In the genomic region with DNA sequence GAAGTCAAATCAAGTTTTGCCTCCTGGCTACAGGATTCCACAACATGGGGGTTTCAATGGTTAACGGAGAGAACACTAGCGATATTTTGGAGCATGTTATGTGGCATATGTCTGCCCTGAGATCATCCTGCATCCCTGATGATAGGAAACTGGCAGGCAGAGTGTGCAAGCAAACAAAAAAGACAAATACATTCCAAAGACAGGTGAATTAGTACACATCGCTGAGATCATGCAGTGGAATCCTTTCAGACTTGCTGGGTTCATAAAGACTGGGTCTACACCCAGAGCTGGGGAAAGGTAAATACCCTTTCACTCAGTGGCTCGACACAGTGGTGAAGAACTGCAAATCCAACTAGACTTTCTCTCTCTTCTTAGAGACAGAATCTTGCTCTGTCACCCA, we compare ENCODE assay signal across 16 cellular contexts.
A peak's percentile ranks its signal among the peaks of the same experiment; 100 is the strongest.
DNase-seq lines count a peak whose midpoint lies in the region; ATAC-seq, FAIRE-seq and TF ChIP-seq lines count a peak whose summit lies in the region.
"Had no signal": no experiment of that assay in that cellular context is flagged by ENCODE, and none has a peak within 500 bp of the region (broad histone marks: within the 10 kb centered on the region; RNA-seq: fewer than 3 reads in every experiment).

No MANE protein-coding gene starts in this region.

- no peaks in the 10 kb centered on the region for H4K20me1 ChIP-seq in OCI-LY1 (ENCODE audit: insufficient read depth, low read length)

- in situ Hi-C loops in G401 (cut with HindIII; ENCODE audit: low sequenced_read_pairs), result no loop called here

- no peak overlapping the region for H2BK12ac ChIP-seq in mesenchymal stem cell (ENCODE audit: low read length in 2 of 2)

- no peak overlapping the region for H3K27ac Mint-ChIP-seq in CD4-positive, alpha-beta T cell
- H3K27ac Mint-ChIP-seq: H9 had no signal

- H2AFZ ChIP-seq in OCI-LY1 (ENCODE audit: low read length) (no peak overlapping the region), mesenchymal stem cell (ENCODE audit: low read depth, low read length) (no peak overlapping the region)

- H3K27me3 Mint-ChIP-seq in CD4-positive, alpha-beta T cell, result no peaks in the 10 kb centered on the region

- no peak overlapping the region for H3K18ac ChIP-seq in mesenchymal stem cell (ENCODE audit: low read depth in 1 of 2, low read length in 2 of 2)

- WGBS in A549 (ENCODE audit: missing lambda C conversion rate), result 28% methylated on average over 4 of the region's 4 CpGs
- WGBS in mesenchymal stem cell, result 93% methylated on average over 4 of the region's 4 CpGs
- WGBS in upper lobe of left lung, 2 donors, result 84 to 91% methylated on average over 4 of the region's 4 CpGs

- peak overlapping the region; percentile 68 for H3K4me2 ChIP-seq in A549
- H3K4me2 ChIP-seq in OCI-LY1 (ENCODE audit: low read length), result no peak overlapping the region
- no peak overlapping the region for H3K4me2 ChIP-seq in mesenchymal stem cell (ENCODE audit: low read length, poor library complexity, severe bottlenecking)

- H3K36me3 ChIP-seq in OCI-LY1 (ENCODE audit: insufficient read depth, low read length) (no peaks in the 10 kb centered on the region), mesenchymal stem cell (ENCODE audit: control insufficient read depth in 1 of 2, insufficient read depth in 2 of 2, low read depth in 1 of 2, low read length in 2 of 2) (peaks cover 3 to 5% of the 10 kb centered on the region in 2 experiments), upper lobe of left lung (no peaks in the 10 kb centered on the region)

- no peak overlapping the region for H2BK5ac ChIP-seq in mesenchymal stem cell (ENCODE audit: low read depth, low read length, poor library complexity, severe bottlenecking)

- H3K4me1 ChIP-seq in A549, result peaks cover 93% of the 10 kb centered on the region
- H3K4me1 ChIP-seq in OCI-LY1 (ENCODE audit: insufficient read depth, low read length, severe bottlenecking), result peaks cover 68% of the 10 kb centered on the region
- H3K4me1 ChIP-seq in mesenchymal stem cell (ENCODE audit: control insufficient read depth, insufficient read depth, low read depth, low read length), result peaks cover 11% of the 10 kb centered on the region
- peaks cover 12 to 19% (median 16%) of the 10 kb centered on the region in 4 donors for H3K4me1 ChIP-seq in upper lobe of left lung

- no peak overlapping the region for H2BK15ac ChIP-seq in mesenchymal stem cell (ENCODE audit: low read depth, poor library complexity, severe bottlenecking)

- CTCF ChIA-PET in A549 (lab: Yijun Ruan, JAX), result no interaction called here
- CTCF ChIA-PET in CD4-positive, alpha-beta T cell (lab: Charles Lee), result interaction anchor here (0.6 kb wide), 1 partner anchor 12 kb away, joined by 3 read pairs; no protein-coding TSS in a partner anchor

- H3K4ac ChIP-seq in mesenchymal stem cell (ENCODE audit: low read depth in 1 of 2, low read length in 2 of 2), result no peak overlapping the region

- peak overlapping the region; percentile 88 to 92 for H3K27ac ChIP-seq in A549
- H3K27ac ChIP-seq in OCI-LY1 (ENCODE audit: low read depth, low read length, poor library complexity, severe bottlenecking), result peak overlapping the region; percentile 44
- H3K27ac ChIP-seq in mesenchymal stem cell (ENCODE audit: low read length, poor library complexity, severe bottlenecking), result no peak overlapping the region
- H3K27ac ChIP-seq in CD4-positive, alpha-beta T cell (ENCODE audit: low read depth, low read length), result no peak overlapping the region
- no peak overlapping the region for H3K27ac ChIP-seq in upper lobe of left lung

- H2AK5ac ChIP-seq in mesenchymal stem cell (ENCODE audit: low read length, severe bottlenecking), result peak overlapping the region; percentile 40

- no peaks in the 10 kb centered on the region for H3K79me2 ChIP-seq in OCI-LY1 (ENCODE audit: insufficient read depth, low read length)

- DNase-seq in A549 (ENCODE audit: low read depth in 1 of 2, low spot score in 1 of 2), result peak in 1 of 2 experiments; percentile 60
- DNase-seq in G401 (ENCODE audit: low spot score), result peak; percentile 67
- DNase-seq in mesenchymal stem cell, result no peak
- no peak for DNase-seq in CD4-positive, alpha-beta T cell
- no peak for DNase-seq in upper lobe of left lung
- DNase-seq in 8988T, result no peak
- DNase-seq: CD8-positive, alpha-beta memory T cell; DMS79; GOT3; H9 had no signal

- no peaks in the 10 kb centered on the region for H3K9me2 ChIP-seq in OCI-LY1 (ENCODE audit: low read depth, low read length)

- intact Hi-C loops in CD4-positive, alpha-beta T cell (cut with DNase I, micrococcal nuclease), result no loop called here

- POLR2A ChIA-PET in A549 (lab: Yijun Ruan, JAX), result interaction anchor here (1.6 kb wide), 1 partner anchor 84 kb away, joined by 12 read pairs; no protein-coding TSS in a partner anchor
- POLR2A ChIA-PET in CD4-positive, alpha-beta T cell (lab: Charles Lee), result no interaction called here

- no peaks in the 10 kb centered on the region for H3K9me3 Mint-ChIP-seq in CD4-positive, alpha-beta T cell
- H3K9me3 Mint-ChIP-seq: CD8-positive, alpha-beta memory T cell; H9 had no signal

- H3K4me3 Mint-ChIP-seq in CD4-positive, alpha-beta T cell, result no peak overlapping the region
- H3K4me3 Mint-ChIP-seq: CD14-positive monocyte; CD8-positive, alpha-beta memory T cell; H9 had no signal

- H4K8ac ChIP-seq in mesenchymal stem cell (ENCODE audit: low read length), result no peak overlapping the region

- ATAC-seq in A549 (peak in 1 of 2 experiments; percentile 3; a peak in 1 of 6 replicates), upper lobe of left lung (ENCODE audit: low FRiP score in 2 of 2) (no peak)
- ATAC-seq in CD4-positive, alpha-beta T cell (ENCODE audit: poor library complexity), result no peak

- no peak overlapping the region for H3K9ac ChIP-seq in OCI-LY1 (ENCODE audit: low read length)
- no peak overlapping the region for H3K9ac ChIP-seq in mesenchymal stem cell (ENCODE audit: low read length)

- no peak for FAIRE-seq in A549 (lab: Jason Lieb, UNC)
- FAIRE-seq: G401.6, GM12892, GM19239 had no signal

- TF ChIP-seq CTCF in A549 (IDR thresholded peaks at IDR 0.05), result no peak
- no peak for TF ChIP-seq CTCF in OCI-LY1 (IDR thresholded peaks at IDR 0.05; ENCODE audit: low read length)
- TF ChIP-seq CTCF in CD4-positive, alpha-beta T cell (IDR thresholded peaks at IDR 0.05), result no peak
- TF ChIP-seq CTCF in upper lobe of left lung (IDR thresholded peaks at IDR 0.05), result no peak

- H3K27me3 ChIP-seq in OCI-LY1 (ENCODE audit: insufficient read depth, low read length) (no peaks in the 10 kb centered on the region), mesenchymal stem cell (ENCODE audit: control insufficient read depth in 1 of 2, insufficient read depth in 1 of 2, low read length in 2 of 2) (no peaks in the 10 kb centered on the region), upper lobe of left lung (no peaks in the 10 kb centered on the region)
- H3K27me3 ChIP-seq in CD4-positive, alpha-beta T cell (ENCODE audit: control insufficient read depth, insufficient read depth, low read length), result no peaks in the 10 kb centered on the region

- H3K4me3 ChIP-seq in A549, result no peak overlapping the region
- H3K4me3 ChIP-seq in OCI-LY1 (ENCODE audit: low read depth, low read length, poor library complexity, severe bottlenecking), result no peak overlapping the region
- no peak overlapping the region for H3K4me3 ChIP-seq in mesenchymal stem cell (ENCODE audit: insufficient read depth in 1 of 2, low read depth in 1 of 2, low read length in 2 of 2)
- H3K4me3 ChIP-seq in upper lobe of left lung, result no peak overlapping the region

- no peak overlapping the region for H3K14ac ChIP-seq in mesenchymal stem cell (ENCODE audit: low read length in 2 of 2)

- no peak overlapping the region for H2BK120ac ChIP-seq in mesenchymal stem cell (ENCODE audit: low read depth, low read length)

- TF ChIP-seq POLR2A in A549 (IDR thresholded peaks at IDR 0.05; ENCODE audit: low read length), result no peak
- TF ChIP-seq POLR2A in upper lobe of left lung (IDR thresholded peaks at IDR 0.05), result no peak

- H3K4me1 Mint-ChIP-seq in CD4-positive, alpha-beta T cell (ENCODE audit: low read depth), result peaks cover 21% of the 10 kb centered on the region

- 0 out of 5 replicates have a peak, but pooled peaks of 1 of the 2 experiments have one; percentile 15 for TF ChIP-seq RAD21 in A549 (conservative IDR thresholded peaks at IDR 0.05 in 1 of 2, IDR thresholded peaks at IDR 0.05 in 1 of 2)

- TF ChIP-seq EP300 in A549 (IDR thresholded peaks at IDR 0.05) (no peak), upper lobe of left lung (IDR thresholded peaks at IDR 0.05) (no peak)

- no peaks in the 10 kb centered on the region for H3F3A ChIP-seq in OCI-LY1 (ENCODE audit: insufficient read depth, low read length)

- H3K23ac ChIP-seq in mesenchymal stem cell (ENCODE audit: low read length in 2 of 2), result no peak overlapping the region

- H3K9me3 ChIP-seq in A549 (no peaks in the 10 kb centered on the region), OCI-LY1 (ENCODE audit: low read length) (no peaks in the 10 kb centered on the region), mesenchymal stem cell (ENCODE audit: control insufficient read depth, low read length) (no peaks in the 10 kb centered on the region), upper lobe of left lung (no peaks in the 10 kb centered on the region)
- H3K9me3 ChIP-seq in CD4-positive, alpha-beta T cell (ENCODE audit: control insufficient read depth, low read length), result no peaks in the 10 kb centered on the region
- H3K9me3 ChIP-seq: Caco-2 had no signal

- H4K91ac ChIP-seq in mesenchymal stem cell (ENCODE audit: low read length), result no peak overlapping the region

- H3K79me1 ChIP-seq in mesenchymal stem cell (replicated peaks; ENCODE audit: low read length, poor library complexity, severe bottlenecking), result peaks cover 24% of the 10 kb centered on the region

- H3K36me3 Mint-ChIP-seq in CD4-positive, alpha-beta T cell (ENCODE audit: low read depth), result no peaks in the 10 kb centered on the region
- H3K36me3 Mint-ChIP-seq: CD14-positive monocyte; CD8-positive, alpha-beta memory T cell had no signal

TF ChIP-seq in A549, 52 proteins besides CTCF, POLR2A, EP300 and RAD21 (continues in another document):
- TF ChIP-seq RARB (CRISPR knock-in tag; IDR thresholded peaks at IDR 0.05), result no peak
- no peak for TF ChIP-seq FOSL2 (IDR thresholded peaks at IDR 0.05)
- 0 out of 2 replicates have a peak, but pooled peaks have one; percentile 12 for TF ChIP-seq FOSL2 (CRISPR knock-in tag; IDR thresholded peaks at IDR 0.05)
- TF ChIP-seq TP53 (CRISPR knock-in tag; IDR thresholded peaks at IDR 0.05), result no peak
- TF ChIP-seq SMC3 (IDR thresholded peaks at IDR 0.05), result 0 out of 3 replicates have a peak, but pooled peaks have one; percentile 7
- no peak for TF ChIP-seq JUN (IDR thresholded peaks at IDR 0.05)
- TF ChIP-seq, protein P1, sequence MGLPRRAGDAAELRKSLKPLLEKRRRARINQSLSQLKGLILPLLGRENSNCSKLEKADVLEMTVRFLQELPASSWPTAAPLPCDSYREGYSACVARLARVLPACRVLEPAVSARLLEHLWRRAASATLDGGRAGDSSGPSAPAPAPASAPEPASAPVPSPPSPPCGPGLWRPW (IDR thresholded peaks at IDR 0.05), result no peak

Comparison
In these comparisons a context has a peak if more than half of its experiments do, and no peak if none do; other contexts are left out.
1. H3K27ac ChIP-seq: peak in A549 (2 of 2) and OCI-LY1 (single experiment); none in mesenchymal stem cell (single experiment), CD4-positive, alpha-beta T cell (single experiment) and upper lobe of left lung (0 of 4).